28 cellular contexts compared by ENCODE assay signal in genomic region chr2:10892316-10892715, GRCh38. TPM values are rescaled to one million over a fixed set of nuclear protein-coding genes. Genes with fewer than 3 reads are reported as not detected.
"Had no signal": no experiment of that assay in that cellular context is flagged by ENCODE, and none has a peak within 500 bp of the region (broad histone marks: within the 10 kb centered on the region; RNA-seq: fewer than 3 reads in every experiment).

No MANE protein-coding gene starts in this region.

- FAIRE-seq: urothelium cell line had no signal

- ATAC-seq: stimulated activated effector memory CD8-positive, alpha-beta T cell treated with anti-CD3 and anti-CD28 coated beads, Interleukin-12 subunit alpha, Interleukin-12 subunit beta, amount 100 ng/mL, for 72 hours; stimulated activated memory B cell treated with anti-CD40 and anti-IgM and Interleukin-4, amounts not matched to agents 10 μg/mL and 1 μg/mL and 100 μg/mL, for 72 hours; stimulated activated naive B cell treated with anti-CD40 and anti-IgM and Interleukin-4, amounts not matched to agents 10 μg/mL and 1 μg/mL and 100 μg/mL, for 72 hours; stimulated activated naive CD8-positive, alpha-beta T cell treated with anti-CD3 and anti-CD28 coated beads, Interleukin-15, amount 100 ng/mL, for 72 hours; stimulated activated naive CD8-positive, alpha-beta T cell treated with anti-CD3 and anti-CD28 coated beads, Interleukin-15, Interleukin-2, amounts not matched to agents 100 U/mL and 50 U/mL, for 24 hours; upper lobe of right lung had no signal

- H3K4me1 ChIP-seq: stomach, suprapubic skin, testis, thyroid gland, tibial artery, tibial nerve, transverse colon, upper lobe of left lung, upper lobe of right lung, uterus, vagina had no signal

- H3K9me3 ChIP-seq: stomach, suprapubic skin, testis, thoracic aorta, thyroid gland, tibial artery, tibial nerve, transverse colon, upper lobe of left lung, upper lobe of right lung, uterus, vagina had no signal

- H3K27ac ChIP-seq: stomach, suprapubic skin, testis, thoracic aorta, thyroid gland, tibial artery, tibial nerve, transverse colon, upper lobe of left lung, upper lobe of right lung, uterus, vagina had no signal

- H3K4me3 ChIP-seq: stomach, suprapubic skin, testis, thoracic aorta, thyroid gland, tibial artery, tibial nerve, transverse colon, upper lobe of left lung, upper lobe of right lung, uterus, vagina had no signal

- H3K36me3 ChIP-seq: stomach, suprapubic skin, thoracic aorta, thyroid gland, tibial artery, tibial nerve, transverse colon, upper lobe of left lung, upper lobe of right lung, uterus, vagina had no signal

- DNase-seq: stimulated activated CD4-positive, alpha-beta T cell treated with anti-CD3 and anti-CD28 coated beads, Interleukin-2, amount 100 ng/mL, for 48 hours; stimulated activated CD4-positive, alpha-beta T cell treated with anti-CD3 and anti-CD28 coated beads, Interleukin-4, amount 100 ng/mL, for 1 hour; stimulated activated CD4-positive, alpha-beta T cell treated with anti-CD3 and anti-CD28 coated beads, Interleukin-4, amount 100 ng/mL, for 24 hours; stimulated activated CD4-positive, alpha-beta T cell treated with anti-CD3 and anti-CD28 coated beads, Interleukin-4, amount 100 ng/mL, for 4 hours; stimulated activated CD8-positive, alpha-beta memory T cell treated with anti-CD3 and anti-CD28 coated beads, Interleukin-4, amount 100 ng/mL, for 48 hours; stimulated activated naive B cell treated with anti-CD40 and anti-IgM and Interleukin-4, amounts not matched to agents 10 μg/mL and 1 μg/mL and 100 μg/mL, for 72 hours; stimulated activated naive CD4-positive, alpha-beta T cell; stimulated activated naive CD4-positive, alpha-beta T cell treated with Interleukin-2 at 50 U/mL for 16 hours; stimulated activated naive CD8-positive, alpha-beta T cell treated with anti-CD3 and anti-CD28 coated beads, Interleukin-15, amount 100 ng/mL, for 72 hours; stimulated activated naive CD8-positive, alpha-beta T cell treated with anti-CD3 and anti-CD28 coated beads, Interleukin-15, Interleukin-2, amounts not matched to agents 100 U/mL and 50 U/mL, for 24 hours; stomach; substantia nigra; testis; thyroid gland; transverse colon; trophoblast cell; upper lobe of right lung; uterus had no signal

- H3K27me3 ChIP-seq: testis, thyroid gland, tibial nerve, transverse colon, upper lobe of left lung, uterus, vagina had no signal

RNA-seq across cellular contexts. Expression of gene KCNF1, which starts 19.4 kb away (rescaled TPM):
- total RNA-seq: subcutaneous adipose tissue, suprapubic skin, thoracic aorta, thyroid gland, vagina had no signal
